In the genomic region with DNA sequence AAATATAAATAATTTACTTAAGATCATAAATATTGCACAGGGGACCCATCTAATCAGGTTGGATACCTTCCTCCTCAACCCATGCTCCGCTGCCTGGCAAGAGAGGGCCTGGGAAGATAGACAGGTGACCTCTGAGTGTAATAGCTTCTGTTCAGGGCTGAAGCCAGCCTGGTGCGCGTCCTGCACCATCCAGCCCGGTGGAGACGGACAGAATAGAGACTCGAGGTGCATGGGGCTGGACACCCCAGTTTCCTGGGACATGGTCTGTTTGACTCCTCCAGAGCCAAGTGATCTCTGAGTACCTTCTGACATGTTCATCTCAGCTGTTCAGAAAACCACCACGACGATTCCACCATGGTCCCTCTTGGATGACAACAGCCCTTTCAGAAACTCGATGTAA, we compare ENCODE assay signal across 19 cellular contexts.
DNase-seq lines count a peak whose midpoint lies in the region; ATAC-seq and TF ChIP-seq lines count a peak whose summit lies in the region.
"Had no signal": no experiment of that assay in that cellular context is flagged by ENCODE, and none has a peak within 500 bp of the region (broad histone marks: within the 10 kb centered on the region; RNA-seq: fewer than 3 reads in every experiment).

No MANE protein-coding gene starts in this region.

- 75 to 83% (median 76%) methylated on average over 7 to 9 of the region's 9 CpGs for WGBS in stomach, 5 donors

- ATAC-seq in Right ventricle myocardium inferior (peak; percentile 13), left cardiac atrium (no peak)
- ATAC-seq: A549, GM23338, HCT116 had no signal

- TF ChIP-seq EP300 in stomach (IDR thresholded peaks at IDR 0.05): no peak

- TF ChIP-seq CTCF in nephron (IDR thresholded peaks at IDR 0.05; ENCODE audit: unreplicated experiment in 3 of 3): no peak
- no peak for TF ChIP-seq CTCF in stomach (IDR thresholded peaks at IDR 0.05)

- no peaks in the 10 kb centered on the region for H3K36me3 ChIP-seq in skeletal muscle tissue (ENCODE audit: control insufficient read depth in 3 of 3, insufficient read depth in 3 of 3, low read length in 3 of 3)
- no peaks in the 10 kb centered on the region for H3K36me3 ChIP-seq in stomach

- H3K27me3 ChIP-seq in skeletal muscle tissue (ENCODE audit: control insufficient read depth in 3 of 3, insufficient read depth in 3 of 3, low read length in 3 of 3) (peaks cover 0 to 9% (median 0%) of the 10 kb centered on the region in 3 donors), stomach (peaks cover 0 to 17% (median 0%) of the 10 kb centered on the region in 3 donors)

- peaks cover 25% of the 10 kb centered on the region for H3K4me1 Mint-ChIP-seq in nephron
- H3K4me1 Mint-ChIP-seq: CD4-positive, alpha-beta memory T cell had no signal

- H3K9me3 ChIP-seq in skeletal muscle tissue (ENCODE audit: control insufficient read depth in 3 of 3, low read length in 3 of 3) (no peaks in the 10 kb centered on the region), stomach (no peaks in the 10 kb centered on the region)
- H3K9me3 ChIP-seq: A549 had no signal

- H3K4me3 Mint-ChIP-seq in nephron: no peak overlapping the region
- H3K4me3 Mint-ChIP-seq: CD4-positive, alpha-beta memory T cell; GM23338; H9; HFFc6 had no signal

- no peaks in the 10 kb centered on the region for H3K9me3 Mint-ChIP-seq in nephron
- H3K9me3 Mint-ChIP-seq: CD4-positive, alpha-beta memory T cell; GM23338; H9 had no signal

- H3K27ac Mint-ChIP-seq in nephron: peak overlapping the region in 2 of 3 experiments; percentile 13 to 44
- H3K27ac Mint-ChIP-seq: GM23338, H9, HFFc6 had no signal

- DNase-seq in Right ventricle myocardium inferior (ENCODE audit: missing footprints) (no peak), left cardiac atrium (no peak), stomach (no peak), AG08395 (ENCODE audit: low spot score) (no peak)
- DNase-seq: 8988T; ACHN; C1 segment of cervical spinal cord; Calu3; CD4-positive, alpha-beta memory T cell; COR-L47; DMS53; GF-D8; H9; HFFc6 had no signal

- intact Hi-C loops in Right ventricle myocardium inferior (cut with DNase I): no loop called here
- intact Hi-C loops in left cardiac atrium (cut with DNase I): no loop called here
- intact Hi-C loops in stomach (cut with DNase I; ENCODE audit: low total_unique reads): no loop called here

- no peaks in the 10 kb centered on the region for H3K36me3 Mint-ChIP-seq in nephron (ENCODE audit: low read depth)
- H3K36me3 Mint-ChIP-seq: CD4-positive, alpha-beta memory T cell had no signal

- H3K4me3 ChIP-seq in skeletal muscle tissue (ENCODE audit: low read length in 3 of 3): peak overlapping the region in 1 of 3 donors; percentile 35
- no peak overlapping the region for H3K4me3 ChIP-seq in stomach
- H3K4me3 ChIP-seq: A549, GM23338 had no signal

- H3K9ac ChIP-seq in skeletal muscle tissue (ENCODE audit: low read depth in 1 of 3, low read length in 3 of 3): no peak overlapping the region

- H3K27ac ChIP-seq in skeletal muscle tissue (ENCODE audit: low read depth, low read length): peak overlapping the region; percentile 19
- no peak overlapping the region for H3K27ac ChIP-seq in stomach
- H3K27ac ChIP-seq: A549 had no signal

- H3K4me1 ChIP-seq in skeletal muscle tissue (ENCODE audit: control insufficient read depth in 3 of 3, insufficient read depth in 3 of 3, low read length in 3 of 3): peaks cover 6 to 17% (median 15%) of the 10 kb centered on the region in 3 donors
- no peaks in the 10 kb centered on the region for H3K4me1 ChIP-seq in stomach
- H3K4me1 ChIP-seq: A549 had no signal

- no peak for TF ChIP-seq POLR2A in stomach (IDR thresholded peaks at IDR 0.05)

- H3K27me3 Mint-ChIP-seq in nephron (ENCODE audit: low read depth): peaks cover 16% of the 10 kb centered on the region
